ENCODE assay signal across 16 cellular contexts in the genomic region with DNA sequence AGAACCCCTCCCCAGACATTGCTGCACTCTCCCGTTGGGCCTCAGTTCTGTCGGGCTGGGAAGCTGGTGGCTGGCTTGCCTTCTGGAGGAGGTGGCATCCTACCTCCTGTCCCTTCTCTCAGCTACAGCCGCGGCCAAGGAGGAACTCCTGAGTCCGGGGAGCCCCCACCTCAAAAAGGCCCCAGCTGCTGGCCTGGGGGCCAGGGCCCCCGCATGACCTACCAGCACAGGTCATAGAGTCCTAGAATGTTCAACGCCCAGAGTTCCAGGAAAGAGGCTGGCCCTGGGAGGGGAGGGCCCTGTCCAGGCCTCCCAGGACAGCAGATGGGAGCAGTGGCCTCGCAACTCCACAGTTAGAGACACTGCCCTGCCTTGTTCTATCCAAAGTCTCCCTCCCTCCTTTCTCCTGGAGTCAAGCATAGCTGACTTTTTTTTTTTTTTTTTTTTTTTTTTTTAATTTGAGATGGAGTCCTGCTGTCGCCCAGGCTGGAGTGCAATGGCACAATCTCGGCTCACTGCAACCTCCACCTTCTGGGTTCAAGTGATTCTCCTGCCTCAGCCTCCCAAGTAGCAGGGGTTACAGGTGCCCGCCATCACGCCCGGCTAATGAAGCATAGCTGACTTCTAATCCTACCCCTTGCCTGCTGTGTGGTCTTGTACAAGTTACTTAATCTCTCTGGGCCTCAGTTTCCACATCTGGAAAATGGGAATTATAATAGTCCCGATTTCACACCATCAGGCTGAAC. TPM values are rescaled to one million over a fixed set of nuclear protein-coding genes. Genes with fewer than 3 reads are reported as not detected.
DNase-seq lines count a peak whose midpoint lies in the region; ATAC-seq and TF ChIP-seq lines count a peak whose summit lies in the region.
"Had no signal": no experiment of that assay in that cellular context is flagged by ENCODE, and none has a peak within 500 bp of the region (broad histone marks: within the 10 kb centered on the region; RNA-seq: fewer than 3 reads in every experiment).

No MANE protein-coding gene starts in this region.

- WGBS in transverse colon (ENCODE audit: low coverage in 1 of 2), 2 donors: 68 to 81% methylated on average over 7 to 11 of the region's 14 CpGs

- no peaks in the 10 kb centered on the region for H3K9me3 ChIP-seq in breast epithelium
- H3K9me3 ChIP-seq in lower lobe of right lung: no peaks in the 10 kb centered on the region
- H3K9me3 ChIP-seq in transverse colon: no peaks in the 10 kb centered on the region

- peak overlapping the region; percentile 55 to 75 for H3K27ac ChIP-seq in breast epithelium
- H3K27ac ChIP-seq in lower lobe of right lung: peak overlapping the region; percentile 73
- H3K27ac ChIP-seq in transverse colon: peak overlapping the region; percentile 56 to 76 (median 69)
- H3K27ac ChIP-seq: cardiac muscle cell, foreskin keratinocyte had no signal

- TF ChIP-seq POLR2A in breast epithelium (IDR thresholded peaks at IDR 0.05): no peak
- TF ChIP-seq POLR2A in transverse colon (IDR thresholded peaks at IDR 0.05): no peak

- TF ChIP-seq CTCF in breast epithelium (IDR thresholded peaks at IDR 0.05) (no peak), lower lobe of right lung (IDR thresholded peaks at IDR 0.05) (no peak), transverse colon (IDR thresholded peaks at IDR 0.05) (no peak)

- ATAC-seq in lower lobe of right lung (peak; percentile 28 to 49), HG03108 (IDR thresholded peaks at IDR 0.05; ENCODE audit: unreplicated experiment) (no peak), GM21717 (IDR thresholded peaks at IDR 0.05; ENCODE audit: unreplicated experiment) (no peak)
- ATAC-seq: foreskin keratinocyte had no signal

- H3K4me1 Mint-ChIP-seq in activated T-cell treated with anti-CD3 and anti-CD28 coated beads, Interleukin-2, amount 50 U/mL, for 24 hours (ENCODE audit: low read depth): peaks cover 38% of the 10 kb centered on the region

- no peak for TF ChIP-seq EP300 in transverse colon (IDR thresholded peaks at IDR 0.05; ENCODE audit: low read depth)

- H3K4me3 ChIP-seq in breast epithelium (no peak overlapping the region), lower lobe of right lung (no peak overlapping the region), transverse colon (no peak overlapping the region)
- H3K4me3 ChIP-seq: cardiac muscle cell had no signal

- H3K36me3 Mint-ChIP-seq in activated T-cell treated with anti-CD3 and anti-CD28 coated beads, Interleukin-2, amount 50 U/mL, for 24 hours (ENCODE audit: low read depth): peaks cover 53% of the 10 kb centered on the region

- H3K4me1 ChIP-seq in breast epithelium (peaks cover 0 to 19% of the 10 kb centered on the region in 2 donors), lower lobe of right lung (peaks cover 81% of the 10 kb centered on the region), transverse colon (peaks cover 26 to 57% (median 49%) of the 10 kb centered on the region in 4 donors)

- H3K9me3 Mint-ChIP-seq in activated T-cell treated with anti-CD3 and anti-CD28 coated beads, Interleukin-2, amount 50 U/mL, for 24 hours: no peaks in the 10 kb centered on the region

- H3K27me3 ChIP-seq in breast epithelium (no peaks in the 10 kb centered on the region), lower lobe of right lung (ENCODE audit: low read depth) (no peaks in the 10 kb centered on the region), transverse colon (no peaks in the 10 kb centered on the region)
- H3K27me3 ChIP-seq: cardiac muscle cell, foreskin keratinocyte had no signal

- no peak for DNase-seq in activated T-cell treated with anti-CD3 and anti-CD28 coated beads, Interleukin-2, amount 50 U/mL, for 24 hours
- no peak for DNase-seq in activated T-cell treated with anti-CD3 and anti-CD28 coated beads, Interleukin-2, amount 50 U/mL, for 48 hours
- DNase-seq in breast epithelium (ENCODE audit: low spot score in 2 of 2): no peak
- DNase-seq in lower lobe of right lung: peak; percentile 39
- DNase-seq in transverse colon: no peak
- DNase-seq in NCI-H187 treated with DMSO at 0.1 percent for 48 hours (lab: John Stamatoyannopoulos, UW): no peak
- DNase-seq: foreskin keratinocyte; NCI-H2081 treated with DMSO at 0.1 percent for 48 hours; stimulated activated CD4-positive, alpha-beta T cell treated with anti-CD3 and anti-CD28 coated beads, Interleukin-15, amount 100 ng/mL, for 24 hours had no signal

- H3K27me3 Mint-ChIP-seq in activated T-cell treated with anti-CD3 and anti-CD28 coated beads, Interleukin-2, amount 50 U/mL, for 24 hours: no peaks in the 10 kb centered on the region

- intact Hi-C loops in breast epithelium (cut with DNase I; ENCODE audit: low total_unique reads): loop anchor here (10.0 kb wide), 1 partner anchor 1403 kb away; no protein-coding TSS in a partner anchor
- intact Hi-C loops in lower lobe of right lung (cut with DNase I): no loop called here
- intact Hi-C loops in transverse colon (cut with DNase I; ENCODE audit: low total_unique reads): no loop called here

- H3K27ac Mint-ChIP-seq in activated T-cell treated with anti-CD3 and anti-CD28 coated beads, Interleukin-2, amount 50 U/mL, for 24 hours: peak overlapping the region; percentile 71

- in situ Hi-C loops in transverse colon (cut with MboI; ENCODE audit: low pct_ligation_motif_present in 1 of 4, low pct_unique_long_range_greater_than_20kb in 1 of 4, low sequenced_read_pairs in 3 of 4): no loop called here

- no peak overlapping the region for H3K4me3 Mint-ChIP-seq in activated T-cell treated with anti-CD3 and anti-CD28 coated beads, Interleukin-2, amount 50 U/mL, for 24 hours

- no peaks in the 10 kb centered on the region for H3K36me3 ChIP-seq in breast epithelium
- peaks cover 28% of the 10 kb centered on the region for H3K36me3 ChIP-seq in lower lobe of right lung
- H3K36me3 ChIP-seq in transverse colon: no peaks in the 10 kb centered on the region

RNA-seq across cellular contexts. Expression of gene CARHSP1, which starts 7.1 kb away (rescaled TPM):
- total RNA-seq in breast epithelium (100 to 1,000 TPM in 1 of 3 donors, 10 to 100 TPM in 2; 58.6 to 126 (median 83.9) TPM), lower lobe of right lung (89.0 TPM), transverse colon (10 to 100 TPM; 11.6 to 61.7 (median 39.6) TPM)

RNA-seq across cellular contexts. Expression of gene LITAFD, which starts 20.4 kb away (rescaled TPM):
- not detected for total RNA-seq in breast epithelium
- not detected for total RNA-seq in lower lobe of right lung
- total RNA-seq in transverse colon: not detected
- total RNA-seq: A673, cardiac muscle cell, foreskin keratinocyte, mononuclear cell, SK-MEL-5, subcutaneous adipose tissue had no signal

Comparison
In these comparisons a context has a peak if more than half of its experiments do, and no peak if none do; other contexts are left out.
1. ATAC-seq: peak in lower lobe of right lung (2 of 2); none in HG03108 (single experiment) and GM21717 (single experiment).
2. Peak in every context shown above with its lines, with median percentiles within 50 percentile points of each other: H3K27ac ChIP-seq.